In genomic region chr6:57089265-57089664, GRCh38 we compare ENCODE assay signal across 8 cellular contexts. TPM values are rescaled to one million over a fixed set of nuclear protein-coding genes. Genes with fewer than 3 reads are reported as not detected.
A peak's percentile ranks its signal among the peaks of the same experiment; 100 is the strongest.
DNase-seq lines count a peak whose midpoint lies in the region; TF ChIP-seq lines count a peak whose summit lies in the region.

No MANE protein-coding gene starts in this region.

- DNase-seq in Caco-2 = no peak
- no peak for DNase-seq in NB4 (ENCODE audit: low read depth)
- DNase-seq in effector memory CD4-positive, alpha-beta T cell = no peak
- no peak for DNase-seq in SIG-M5 treated with dmso at 0.1 percent for 504 hours (lab: John Stamatoyannopoulos, UW; ENCODE audit: unreplicated experiment)
- no peak for DNase-seq in SW 1271 (lab: John Stamatoyannopoulos, UW)
- no peak for DNase-seq in stimulated activated CD4-positive, alpha-beta T cell treated with anti-CD3 and anti-CD28 coated beads, Interleukin-15, amount 100 ng/mL, for 24 hours
- DNase-seq in NCI-H2171 treated with DMSO at 0.1 percent for 48 hours (lab: John Stamatoyannopoulos, UW) = no peak

- H3K36me3 Mint-ChIP-seq in Caco-2 (ENCODE audit: insufficient read depth, unreplicated experiment) = peaks cover 22% of the 10 kb centered on the region

- intact Hi-C loops in Caco-2 (cut with micrococcal nuclease; ENCODE audit: unreplicated experiment) = loop anchor here (2.0 to 5.0 kb wide), 2 partner anchors 42 to 84 kb away; partner anchors contain the start of genes BAG2 and KIAA1586

- H3K27me3 ChIP-seq in Caco-2 (replicated peaks; ENCODE audit: control insufficient read depth, insufficient read depth, low read length) (no peaks in the 10 kb centered on the region), neutrophil (no peaks in the 10 kb centered on the region)
- H3K27me3 ChIP-seq in effector memory CD4-positive, alpha-beta T cell (replicated peaks; ENCODE audit: control insufficient read depth, insufficient read depth, low read length, poor library complexity, severe bottlenecking) = no peaks in the 10 kb centered on the region

- TF ChIP-seq CTCF in Caco-2 (IDR thresholded peaks at IDR 0.05; ENCODE audit: insufficient read depth in 1 of 2, low read depth in 1 of 2, low read length in 1 of 2, severe bottlenecking in 1 of 2, unreplicated experiment in 1 of 2) (no peak), NB4 (IDR thresholded peaks at IDR 0.05; ENCODE audit: low read depth, low read length) (no peak), neutrophil (IDR thresholded peaks at IDR 0.05) (no peak)

- peak overlapping the region; percentile 46 for H3K27ac Mint-ChIP-seq in Caco-2 (ENCODE audit: unreplicated experiment)

- H3K27me3 Mint-ChIP-seq in Caco-2 (ENCODE audit: insufficient read depth, unreplicated experiment) = no peaks in the 10 kb centered on the region

- peaks cover 38% of the 10 kb centered on the region for H3K4me1 Mint-ChIP-seq in Caco-2 (ENCODE audit: low read depth, unreplicated experiment)

- peak overlapping the region; percentile 68 for H3K4me3 Mint-ChIP-seq in Caco-2 (ENCODE audit: unreplicated experiment)

- CTCF ChIA-PET in Caco-2 (lab: Charles Lee) = no interaction called here

- TF ChIP-seq POLR2A in NB4 (IDR thresholded peaks at IDR 0.05; ENCODE audit: extremely low read depth, insufficient read length) = no peak

- H3K4me1 ChIP-seq in Caco-2 (peaks cover 38% of the 10 kb centered on the region), neutrophil (ENCODE audit: control insufficient read depth in 1 of 2, insufficient read depth in 1 of 2, low read depth in 1 of 2, low read length in 1 of 2) (peaks cover 16 to 27% of the 10 kb centered on the region in 2 experiments)
- peaks cover 10% of the 10 kb centered on the region for H3K4me1 ChIP-seq in effector memory CD4-positive, alpha-beta T cell (ENCODE audit: control insufficient read depth, insufficient read depth, low read length, poor library complexity, severe bottlenecking)

- H3K36me3 ChIP-seq in Caco-2 (ENCODE audit: control insufficient read depth, insufficient read depth, low read length) = no peaks in the 10 kb centered on the region
- no peaks in the 10 kb centered on the region for H3K36me3 ChIP-seq in effector memory CD4-positive, alpha-beta T cell (ENCODE audit: control insufficient read depth, insufficient read depth, low read length)
- no peaks in the 10 kb centered on the region for H3K36me3 ChIP-seq in neutrophil

- peak overlapping the region; percentile 31 for H3K27ac ChIP-seq in effector memory CD4-positive, alpha-beta T cell (ENCODE audit: insufficient read depth, low read length, poor library complexity, severe bottlenecking)
- H3K27ac ChIP-seq in neutrophil = peak overlapping the region; percentile 77

- H3K9me3 ChIP-seq in Caco-2 (no peaks in the 10 kb centered on the region), neutrophil (no peaks in the 10 kb centered on the region)
- H3K9me3 ChIP-seq in effector memory CD4-positive, alpha-beta T cell (ENCODE audit: control insufficient read depth, low read length) = no peaks in the 10 kb centered on the region

- H3K9me3 Mint-ChIP-seq in Caco-2 (ENCODE audit: unreplicated experiment) = no peaks in the 10 kb centered on the region

- TSS peak; percentile 55 for BruUV-seq in Caco-2 (replicated peaks; lab: Mats Ljungman, UMichigan)

- peak overlapping the region; percentile 24 for H3K4me3 ChIP-seq in Caco-2 (ENCODE audit: low read depth, low read length)
- H3K4me3 ChIP-seq in NB4 (ENCODE audit: low read depth, low read length) = peak overlapping the region; percentile 49
- peak overlapping the region; percentile 49 for H3K4me3 ChIP-seq in effector memory CD4-positive, alpha-beta T cell (ENCODE audit: insufficient read depth, low read depth, low read length, poor library complexity, severe bottlenecking)
- peak overlapping the region; percentile 67 to 71 for H3K4me3 ChIP-seq in neutrophil (ENCODE audit: low read depth in 1 of 2, low read length in 1 of 2)

- POLR2A ChIA-PET in Caco-2 (lab: Charles Lee) = interaction anchor here (0.7 kb wide), 2 partner anchors 83 to 173 kb away, joined by 3 to 5 read pairs; partner anchors contain the start of gene BAG2

RNA-seq across cellular contexts. Expression of gene ZNF451, which starts 0.7 kb away (rescaled TPM):
- total RNA-seq in Caco-2 (2022) = 57.6 and 62.3 TPM in 2 replicates

RNA-seq across cellular contexts. Expression of gene KIAA1586, which starts 42.8 kb away (rescaled TPM):
- total RNA-seq in Caco-2 (2022) = 10.5 and 12.9 TPM in 2 replicates
